In genomic region chr16:11407047-11407982, GRCh38 we compare ENCODE assay signal across 8 cellular contexts.
DNase-seq lines count a peak whose midpoint lies in the region; ATAC-seq, FAIRE-seq and TF ChIP-seq lines count a peak whose summit lies in the region.

No MANE protein-coding gene starts in this region.

- H3K4me3 Mint-ChIP-seq in Calu3 (ENCODE audit: low read depth, unreplicated experiment): no peak overlapping the region
- no peak overlapping the region for H3K4me3 Mint-ChIP-seq in activated T-helper 2 cell treated with anti-CD3 and anti-CD28 coated beads, Interferon-gamma antibody, Interleukin-2, Interleukin-4, amounts not matched to agents 10 μg/mL and 5 μg/mL and 100 μg/mL, durations not matched to agents 14 hours and 24 hours and 36 hours (ENCODE audit: low read depth)

- CTCF ChIA-PET in Calu3 (lab: Charles Lee) (interaction anchor here (0.6 to 2.1 kb wide), 16 partner anchors 9 to 1390 kb away, joined by 3 to 14 read pairs (median 4); no protein-coding TSS in a partner anchor), RWPE1 (lab: Yijun Ruan, JAX) (interaction anchor here (0.5 to 1.6 kb wide), 23 partner anchors 9 to 734 kb away, joined by 3 to 8 read pairs (median 3); partner anchors contain the start of gene SNN)

- H3K36me3 Mint-ChIP-seq in Calu3 (ENCODE audit: insufficient read depth, unreplicated experiment): no peaks in the 10 kb centered on the region
- H3K36me3 Mint-ChIP-seq in activated T-helper 2 cell treated with anti-CD3 and anti-CD28 coated beads, Interferon-gamma antibody, Interleukin-2, Interleukin-4, amounts not matched to agents 10 μg/mL and 5 μg/mL and 100 μg/mL, durations not matched to agents 14 hours and 24 hours and 36 hours (ENCODE audit: low read depth): no peaks in the 10 kb centered on the region

- H3K9me3 Mint-ChIP-seq in Calu3 (ENCODE audit: low read depth, unreplicated experiment): no peaks in the 10 kb centered on the region
- H3K9me3 Mint-ChIP-seq in activated T-helper 2 cell treated with anti-CD3 and anti-CD28 coated beads, Interferon-gamma antibody, Interleukin-2, Interleukin-4, amounts not matched to agents 10 μg/mL and 5 μg/mL and 100 μg/mL, durations not matched to agents 14 hours and 24 hours and 36 hours: no peaks in the 10 kb centered on the region

- TF ChIP-seq CTCF in Calu3 (IDR thresholded peaks at IDR 0.05; ENCODE audit: unreplicated experiment): peak; percentile 72
- TF ChIP-seq CTCF in RWPE1 (conservative IDR thresholded peaks at IDR 0.05; ENCODE audit: low read depth): peak; percentile 65
- TF ChIP-seq CTCF in parathyroid adenoma (IDR thresholded peaks at IDR 0.05): peak; percentile 41

- no peak overlapping the region for H3K4me3 ChIP-seq in parathyroid adenoma (ENCODE audit: low read depth, low read length)

- no peaks in the 10 kb centered on the region for H3K27me3 ChIP-seq in parathyroid adenoma (ENCODE audit: control insufficient read depth, insufficient read depth, low read length)

- no peaks in the 10 kb centered on the region for H3K4me1 Mint-ChIP-seq in Calu3 (ENCODE audit: low read depth, unreplicated experiment)
- H3K4me1 Mint-ChIP-seq in activated T-helper 2 cell treated with anti-CD3 and anti-CD28 coated beads, Interferon-gamma antibody, Interleukin-2, Interleukin-4, amounts not matched to agents 10 μg/mL and 5 μg/mL and 100 μg/mL, durations not matched to agents 14 hours and 24 hours and 36 hours (ENCODE audit: low read depth): peaks cover 3% of the 10 kb centered on the region

- no peak overlapping the region for H3K4me2 ChIP-seq in parathyroid adenoma (ENCODE audit: low read length)

- DNase-seq in Calu3 (peak; percentile 85), HuH-7 (ENCODE audit: low spot score) (peak; percentile 87), RWPE1 (ENCODE audit: low spot score) (peak; percentile 78), foreskin melanocyte (peak; percentile 75), urothelium cell line (ENCODE audit: low spot score) (peak; percentile 86)
- DNase-seq in activated T-helper 2 cell treated with anti-CD3 and anti-CD28 coated beads, Interferon-gamma antibody, Interleukin-2, Interleukin-4, amounts not matched to agents 10 μg/mL and 5 μg/mL and 100 μg/mL, durations not matched to agents 14 hours and 24 hours and 36 hours (ENCODE audit: low spot score): peak; percentile 52

- H3K9ac ChIP-seq in parathyroid adenoma: no peak overlapping the region

- H3K27ac ChIP-seq in RWPE1 (no peak overlapping the region), parathyroid adenoma (no peak overlapping the region)

- peak; percentile 66 for FAIRE-seq in urothelium cell line (lab: Jason Lieb, UNC)

- H3K9me3 ChIP-seq in parathyroid adenoma (ENCODE audit: control insufficient read depth, low read length): no peaks in the 10 kb centered on the region

- ATAC-seq in HG02840 (IDR thresholded peaks at IDR 0.05; ENCODE audit: low FRiP score, unreplicated experiment): no peak

- no TSS peak for BruUV-seq in Calu3 (replicated peaks; lab: Mats Ljungman, UMichigan)

- peaks cover 19% of the 10 kb centered on the region for H3K27me3 Mint-ChIP-seq in Calu3 (ENCODE audit: unreplicated experiment)
- peaks cover 3% of the 10 kb centered on the region for H3K27me3 Mint-ChIP-seq in activated T-helper 2 cell treated with anti-CD3 and anti-CD28 coated beads, Interferon-gamma antibody, Interleukin-2, Interleukin-4, amounts not matched to agents 10 μg/mL and 5 μg/mL and 100 μg/mL, durations not matched to agents 14 hours and 24 hours and 36 hours (ENCODE audit: low read depth)

- H3K27ac Mint-ChIP-seq in Calu3 (ENCODE audit: unreplicated experiment): no peak overlapping the region
- no peak overlapping the region for H3K27ac Mint-ChIP-seq in activated T-helper 2 cell treated with anti-CD3 and anti-CD28 coated beads, Interferon-gamma antibody, Interleukin-2, Interleukin-4, amounts not matched to agents 10 μg/mL and 5 μg/mL and 100 μg/mL, durations not matched to agents 14 hours and 24 hours and 36 hours

- H3K79me2 ChIP-seq in parathyroid adenoma: no peaks in the 10 kb centered on the region

- no peak overlapping the region for H2AFZ ChIP-seq in parathyroid adenoma

- H3K4me1 ChIP-seq in parathyroid adenoma: no peaks in the 10 kb centered on the region

- intact Hi-C loops in Calu3 (cut with micrococcal nuclease; ENCODE audit: unreplicated experiment): loop anchor here (1.0 to 10.0 kb wide), 6 partner anchors 90 to 409 kb away; no protein-coding TSS in a partner anchor
- intact Hi-C loops in activated T-helper 2 cell treated with anti-CD3 and anti-CD28 coated beads, Interferon-gamma antibody, Interleukin-2, Interleukin-4, amounts not matched to agents 10 μg/mL and 5 μg/mL and 100 μg/mL, durations not matched to agents 14 hours and 24 hours and 36 hours (cut with micrococcal nuclease): loop anchor here (5.0 kb wide), 2 partner anchors 125 to 235 kb away; no protein-coding TSS in a partner anchor

- POLR2A ChIA-PET in RWPE1 (lab: Yijun Ruan, JAX; ENCODE audit: low non-redundant PET): no interaction called here

- no peaks in the 10 kb centered on the region for H3K36me3 ChIP-seq in parathyroid adenoma (ENCODE audit: control insufficient read depth, insufficient read depth, low read length)
